8 cellular contexts compared by ENCODE assay signal in the genomic region with DNA sequence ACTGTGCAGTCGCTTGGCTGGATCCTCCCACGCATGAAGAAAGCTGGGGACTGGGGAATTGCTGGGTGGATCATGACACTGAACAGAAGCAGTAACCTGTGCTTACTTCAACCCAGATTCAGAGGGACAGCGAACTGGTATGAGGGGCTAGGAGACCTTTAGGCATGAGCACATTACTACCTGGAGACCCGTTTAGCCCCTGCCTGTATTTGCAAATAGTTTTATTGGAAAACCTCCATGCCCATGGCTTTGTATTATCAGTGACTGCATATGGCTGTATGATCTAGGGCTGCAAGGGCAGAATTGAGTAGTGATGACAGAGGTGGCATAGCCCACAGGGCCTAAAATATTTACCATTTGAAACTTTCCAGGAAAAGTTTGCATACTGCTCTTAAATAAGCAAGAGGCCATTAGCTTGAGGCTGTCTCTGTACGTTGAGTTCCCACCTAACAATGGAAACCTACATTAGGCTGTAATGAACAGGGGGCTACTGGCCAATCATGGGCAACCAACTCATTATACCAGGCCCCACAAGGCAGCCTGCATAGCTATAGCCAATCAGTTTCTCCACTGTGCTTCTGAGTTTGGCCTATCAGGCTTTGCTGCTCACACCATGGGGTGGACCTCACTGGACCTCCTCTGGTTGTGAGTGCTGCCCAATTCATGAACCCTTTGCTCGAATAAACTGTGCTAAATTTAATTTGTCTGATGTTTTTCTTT. TPM values are rescaled to one million over a fixed set of nuclear protein-coding genes. Genes with fewer than 3 reads are reported as not detected.
DNase-seq lines count a peak whose midpoint lies in the region; ATAC-seq and TF ChIP-seq lines count a peak whose summit lies in the region.

No MANE protein-coding gene starts in this region.

- H2AFZ ChIP-seq in osteoblast (ENCODE audit: low read length): peak overlapping the region; percentile 50

- DNase-seq in HuH-7 (ENCODE audit: low spot score) (peak; percentile 68), coronary artery (ENCODE audit: low spot score) (no peak), osteoblast (ENCODE audit: insufficient read length, low spot score, missing footprints) (peak; percentile 84), NCI-H510A treated with DMSO at 0.1 percent for 48 hours (lab: John Stamatoyannopoulos, UW) (no peak), G401 (ENCODE audit: low spot score) (no peak)

- H4K20me1 ChIP-seq in osteoblast (ENCODE audit: insufficient read depth, low read length): no peaks in the 10 kb centered on the region

- H3K79me2 ChIP-seq in osteoblast (ENCODE audit: insufficient read depth, low read length): no peaks in the 10 kb centered on the region

- in situ Hi-C loops in G401 (cut with HindIII; ENCODE audit: low sequenced_read_pairs): no loop called here

- no peak for TF ChIP-seq CTCF in coronary artery (IDR thresholded peaks at IDR 0.05)
- no peak for TF ChIP-seq CTCF in osteoblast (IDR thresholded peaks at IDR 0.05; ENCODE audit: extremely low read depth, low read depth, low read length)

- ATAC-seq in GM18502 (IDR thresholded peaks at IDR 0.05; ENCODE audit: poor library complexity, unreplicated experiment): peak; percentile 17
- no peak for ATAC-seq in HG02840 (IDR thresholded peaks at IDR 0.05; ENCODE audit: low FRiP score, unreplicated experiment)
- no peak for ATAC-seq in GM19035 (IDR thresholded peaks at IDR 0.05; ENCODE audit: unreplicated experiment)

- H3K9me3 ChIP-seq in osteoblast (ENCODE audit: low read depth, low read length): peaks cover 2% of the 10 kb centered on the region

- H3K27me3 ChIP-seq in osteoblast (ENCODE audit: insufficient read depth, low read length): peaks cover 21% of the 10 kb centered on the region

- H3K36me3 ChIP-seq in osteoblast (ENCODE audit: insufficient read depth, low read length): no peaks in the 10 kb centered on the region

- peak overlapping the region; percentile 83 for H3K4me2 ChIP-seq in osteoblast (ENCODE audit: insufficient read depth, low read length)

- H3K27ac ChIP-seq in coronary artery (no peak overlapping the region), osteoblast (ENCODE audit: low read depth, low read length) (no peak overlapping the region)

- peaks cover 5% of the 10 kb centered on the region for H3K4me1 ChIP-seq in osteoblast (ENCODE audit: insufficient read depth, low read length)

- H3K4me3 ChIP-seq in coronary artery: peak overlapping the region; percentile 69
- peak overlapping the region; percentile 67 for H3K4me3 ChIP-seq in osteoblast (ENCODE audit: insufficient read depth, low read length)

RNA-seq across cellular contexts. Expression of a gene that starts 0.6 kb away (rescaled TPM):
- 0.36 and 0.88 TPM in 2 replicates for total RNA-seq in osteoblast
- total RNA-seq in G401 (2014; rRNA removed; shearing (Covaris generic)): 0.64 TPM in 1 of 2 replicates, not detected in the other

Comparison
In these comparisons a context has a peak if more than half of its experiments do, and no peak if none do; other contexts are left out.
1. DNase-seq: peak in HuH-7 (single experiment) and osteoblast (single experiment); none in coronary artery (single experiment), NCI-H510A treated with DMSO at 0.1 percent for 48 hours (single experiment) and G401 (single experiment).